9 cellular contexts compared by ENCODE assay signal in the genomic region with DNA sequence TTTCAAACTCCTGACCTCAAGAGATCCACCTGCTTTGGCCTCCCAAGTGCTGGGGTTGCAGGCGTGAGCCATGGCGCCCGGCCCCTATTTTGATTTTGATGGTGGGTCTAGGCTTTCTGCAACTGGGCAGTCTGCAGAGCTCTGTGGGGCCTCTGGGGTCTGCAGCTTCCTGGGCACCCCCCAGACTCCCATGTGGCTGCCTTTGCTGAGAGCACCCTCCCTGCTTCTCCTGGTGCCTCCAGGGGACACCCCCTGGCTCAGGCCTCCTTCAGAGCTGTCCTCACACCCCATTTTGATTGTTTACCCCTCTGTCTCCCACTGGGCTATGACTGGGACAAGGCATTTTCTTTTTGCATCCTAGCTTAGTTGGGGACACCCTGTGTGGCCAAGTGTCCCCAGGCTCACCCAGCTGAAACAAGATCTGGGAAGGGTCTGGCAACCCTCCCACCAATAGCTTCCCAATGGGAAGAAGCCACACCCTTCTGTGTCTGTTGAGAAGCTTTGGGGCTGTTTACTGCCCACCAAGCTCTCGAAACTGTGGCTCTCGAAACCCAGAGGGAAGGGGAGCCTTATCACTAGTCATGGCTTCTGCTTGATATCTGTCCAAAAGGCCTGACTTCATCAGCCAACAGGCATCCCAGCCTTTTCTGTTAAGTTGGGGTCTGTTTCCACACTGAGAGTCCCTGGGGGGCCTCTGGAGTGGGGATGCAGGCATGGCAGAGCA.
DNase-seq lines count a peak whose midpoint lies in the region; ATAC-seq and TF ChIP-seq lines count a peak whose summit lies in the region.
"Had no signal": no experiment of that assay in that cellular context is flagged by ENCODE, and none has a peak within 500 bp of the region (broad histone marks: within the 10 kb centered on the region; RNA-seq: fewer than 3 reads in every experiment).

No MANE protein-coding gene starts in this region.

- H3K4me1 Mint-ChIP-seq in naive thymus-derived CD8-positive, alpha-beta T cell: peaks cover 9 to 20% (median 17%) of the 10 kb centered on the region in 4 donors

- no peaks in the 10 kb centered on the region for H3K9me3 Mint-ChIP-seq in naive thymus-derived CD8-positive, alpha-beta T cell

- no peaks in the 10 kb centered on the region for H3K27me3 Mint-ChIP-seq in naive thymus-derived CD8-positive, alpha-beta T cell

- H3K27ac Mint-ChIP-seq in naive thymus-derived CD8-positive, alpha-beta T cell: peak overlapping the region; percentile 68 to 99 (median 90)

- H3K4me3 ChIP-seq in BE2C (ENCODE audit: low read depth, low read length) (no peak overlapping the region), dorsolateral prefrontal cortex (peak overlapping the region in 48 of 59 donors; percentile 22 to 76 (median 64))

- intact Hi-C loops in dorsolateral prefrontal cortex (cut with DNase I): no loop called here

- POLR2A ChIA-PET in naive thymus-derived CD8-positive, alpha-beta T cell (lab: Charles Lee): interaction anchor here (0.7 to 3.5 kb wide), 22 partner anchors 9 to 243 kb away, joined by 3 to 37 read pairs (median 8); partner anchors contain the start of gene IER5L

- H3K27me3 ChIP-seq in BE2C (no peaks in the 10 kb centered on the region), dorsolateral prefrontal cortex (no peaks in the 10 kb centered on the region)

- no peaks in the 10 kb centered on the region for H3K36me3 Mint-ChIP-seq in naive thymus-derived CD8-positive, alpha-beta T cell

- H3K4me1 ChIP-seq in BE2C: peaks cover 19% of the 10 kb centered on the region

- no peak for ATAC-seq in naive thymus-derived CD8-positive, alpha-beta T cell
- ATAC-seq in HG03159 (IDR thresholded peaks at IDR 0.05; ENCODE audit: unreplicated experiment): no peak

- no peaks in the 10 kb centered on the region for H3K36me3 ChIP-seq in BE2C

- peak overlapping the region in 57 of 59 donors; percentile 30 to 98 (median 94) for H3K27ac ChIP-seq in dorsolateral prefrontal cortex

- DNase-seq in BE2C: peak; percentile 49
- DNase-seq in NCI-H1105 treated with DMSO at 0.1 percent for 48 hours (lab: John Stamatoyannopoulos, UW): peak; percentile 62
- peak in 4 of 10 donors; percentile 20 to 38 (median 31) for DNase-seq in dorsolateral prefrontal cortex
- peak in 1 of 10 donors; percentile 11 for DNase-seq in naive thymus-derived CD8-positive, alpha-beta T cell
- no peak for DNase-seq in OCI-M2 (lab: John Stamatoyannopoulos, UW; ENCODE audit: unreplicated experiment)
- DNase-seq in stimulated activated naive CD4-positive, alpha-beta T cell treated with Interleukin-2 at 50 U/mL for 16 hours (lab: John Stamatoyannopoulos, UW): no peak
- no peak for DNase-seq in kidney glomerular epithelial cell (lab: John Stamatoyannopoulos, UW)
- DNase-seq: central memory CD4-positive, alpha-beta T cell had no signal

- H3K9me3 ChIP-seq in BE2C: no peaks in the 10 kb centered on the region

- TF ChIP-seq CTCF in BE2C (IDR thresholded peaks at IDR 0.05; ENCODE audit: low read depth, low read length) (no peak), dorsolateral prefrontal cortex (IDR thresholded peaks at IDR 0.05 in 54 of 56, conservative IDR thresholded peaks at IDR 0.05 in 2 of 56; ENCODE audit: low read depth in 1 of 56, partially characterized antibody in 56 of 56) (no peak)

- H3K4me3 Mint-ChIP-seq in naive thymus-derived CD8-positive, alpha-beta T cell: peak overlapping the region; percentile 66 to 88 (median 78)

Comparison
In these comparisons a context has a peak if more than half of its experiments do, and no peak if none do; other contexts are left out.
1. DNase-seq: peak in BE2C (single experiment) and NCI-H1105 treated with DMSO at 0.1 percent for 48 hours (single experiment); none in OCI-M2 (single experiment), stimulated activated naive CD4-positive, alpha-beta T cell treated with Interleukin-2 at 50 U/mL for 16 hours (single experiment) and kidney glomerular epithelial cell (single experiment).